ENCODE assay signal across 24 cellular contexts in the genomic region with DNA sequence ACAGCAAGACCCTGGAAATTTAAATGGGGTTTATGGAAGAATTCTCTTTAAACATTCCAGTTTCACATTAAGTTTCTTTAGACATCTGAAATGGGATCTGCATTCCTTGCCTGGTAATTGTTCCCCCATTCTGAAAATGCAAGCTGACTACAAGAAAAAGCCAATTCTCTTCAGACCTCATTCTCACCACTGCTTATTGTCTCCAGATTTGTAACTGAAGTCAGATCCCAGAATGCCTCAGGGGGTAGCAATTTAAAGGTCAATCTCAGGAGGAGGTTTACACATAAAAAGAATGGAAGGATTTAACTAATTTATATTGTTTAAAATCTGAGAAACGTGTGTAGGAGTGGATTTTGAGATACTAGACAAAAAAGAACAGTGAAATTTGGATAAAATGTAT. TPM values are rescaled to one million over a fixed set of nuclear protein-coding genes. Genes with fewer than 3 reads are reported as not detected.
A peak's percentile ranks its signal among the peaks of the same experiment; 100 is the strongest.
DNase-seq lines count a peak whose midpoint lies in the region; ATAC-seq and TF ChIP-seq lines count a peak whose summit lies in the region.
"Had no signal": no experiment of that assay in that cellular context is flagged by ENCODE, and none has a peak within 500 bp of the region (broad histone marks: within the 10 kb centered on the region; RNA-seq: fewer than 3 reads in every experiment).

No MANE protein-coding gene starts in this region.

- H3K4me1 Mint-ChIP-seq in activated CD8-positive, alpha-beta memory T cell treated with anti-CD3 and anti-CD28 coated beads, Interleukin-2, amount 10 ng/mL, durations not matched to agents 7 days and 5 days = no peaks in the 10 kb centered on the region
- H3K4me1 Mint-ChIP-seq: activated naive CD8-positive, alpha-beta T cell treated with anti-CD3 and anti-CD28 coated beads, Interleukin-2, amount 10 ng/mL, durations not matched to agents 7 days and 5 days; immature natural killer cell had no signal

- H3K79me1 ChIP-seq in neuronal stem cell (ENCODE audit: low read depth, low read length) = no peaks in the 10 kb centered on the region

- peaks cover 5% of the 10 kb centered on the region for H3K27me3 Mint-ChIP-seq in activated CD8-positive, alpha-beta memory T cell treated with anti-CD3 and anti-CD28 coated beads, Interleukin-2, amount 10 ng/mL, durations not matched to agents 7 days and 5 days
- H3K27me3 Mint-ChIP-seq: activated naive CD8-positive, alpha-beta T cell treated with anti-CD3 and anti-CD28 coated beads, Interleukin-2, amount 10 ng/mL, durations not matched to agents 7 days and 5 days had no signal

- 0 out of 4 replicates have a peak, but pooled peaks of 1 of the 2 experiments have one; percentile 7 for TF ChIP-seq EP300 in SK-N-SH (IDR thresholded peaks at IDR 0.05; ENCODE audit: borderline replicate concordance in 1 of 2, low read depth in 1 of 2, low read length in 1 of 2)

- H3K4me1 ChIP-seq in SK-N-SH (ENCODE audit: control insufficient read depth in 1 of 2, insufficient read depth in 2 of 2, low read depth in 1 of 2, low read length in 1 of 2) (peaks cover 0 to 28% of the 10 kb centered on the region in 2 experiments; a peak in 3 of 4 replicates), neuronal stem cell (ENCODE audit: control insufficient read depth in 2 of 2, insufficient read depth in 1 of 2, low read depth in 1 of 2, low read length in 2 of 2) (peaks cover 0 to 13% of the 10 kb centered on the region in 2 donors)
- H3K4me1 ChIP-seq: parathyroid adenoma had no signal

- H4K20me1 ChIP-seq in SK-N-SH (ENCODE audit: insufficient read depth) = no peaks in the 10 kb centered on the region

- no peak overlapping the region for H2BK120ac ChIP-seq in neuronal stem cell (ENCODE audit: low read depth, low read length)

- DNase-seq in AG10803 (ENCODE audit: low read depth) (peak; percentile 52), SK-N-SH (no peak), fibroblast of mammary gland (ENCODE audit: low read depth) (peak; percentile 50), neuronal stem cell (ENCODE audit: low spot score) (peak; percentile 20), SHP77 (lab: John Stamatoyannopoulos, UW) (no peak), GDM1 (lab: John Stamatoyannopoulos, UW) (no peak)
- no peak for DNase-seq in activated CD8-positive, alpha-beta memory T cell treated with anti-CD3 and anti-CD28 coated beads, Interleukin-2, amount 10 ng/mL, durations not matched to agents 7 days and 5 days
- DNase-seq: activated CD8-positive, alpha-beta memory T cell treated with anti-CD3 and anti-CD28 coated beads for 24 hours; activated naive CD8-positive, alpha-beta T cell treated with anti-CD3 and anti-CD28 coated beads, Interleukin-2, amount 10 ng/mL, durations not matched to agents 7 days and 5 days; C1 segment of cervical spinal cord; heart left ventricle; immature natural killer cell; NCI-H69; OCI-M1; SIG-M5; stimulated activated CD4-positive, alpha-beta T cell treated with anti-CD3 and anti-CD28 coated beads, Interleukin-1b, Interleukin-23, amount 100 ng/mL, for 48 hours; stimulated activated naive CD4-positive, alpha-beta T cell; trophoblast cell had no signal

- H3K36me3 Mint-ChIP-seq in activated CD8-positive, alpha-beta memory T cell treated with anti-CD3 and anti-CD28 coated beads, Interleukin-2, amount 10 ng/mL, durations not matched to agents 7 days and 5 days = no peaks in the 10 kb centered on the region
- H3K36me3 Mint-ChIP-seq: activated naive CD8-positive, alpha-beta T cell treated with anti-CD3 and anti-CD28 coated beads, Interleukin-2, amount 10 ng/mL, durations not matched to agents 7 days and 5 days; immature natural killer cell had no signal

- H3K4ac ChIP-seq in neuronal stem cell (ENCODE audit: low read length) = no peak overlapping the region

- H3K79me2 ChIP-seq in SK-N-SH (ENCODE audit: insufficient read depth) = no peaks in the 10 kb centered on the region
- H3K79me2 ChIP-seq: parathyroid adenoma had no signal

- no peak overlapping the region for H2AK5ac ChIP-seq in neuronal stem cell (ENCODE audit: low read depth, low read length)

- H4K91ac ChIP-seq in neuronal stem cell (ENCODE audit: low read depth, low read length, poor library complexity) = no peak overlapping the region

- peak overlapping the region; percentile 84 to 85 for H3K27ac ChIP-seq in SK-N-SH (ENCODE audit: low read depth in 2 of 2, low read length in 1 of 2)
- no peak overlapping the region for H3K27ac ChIP-seq in neuronal stem cell (replicated peaks; ENCODE audit: low read length)
- H3K27ac ChIP-seq: parathyroid adenoma had no signal

- H3K4me3 ChIP-seq in AG10803 (ENCODE audit: low read length) = no peak overlapping the region
- H3K4me3 ChIP-seq in SK-N-SH (ENCODE audit: low read depth in 2 of 2, low read length in 1 of 2) = no peak overlapping the region
- H3K4me3 ChIP-seq in fibroblast of mammary gland (ENCODE audit: control insufficient read depth, low read depth, low read length) = no peak overlapping the region
- no peak overlapping the region for H3K4me3 ChIP-seq in neuronal stem cell (ENCODE audit: low read length in 2 of 2)
- H3K4me3 ChIP-seq: heart left ventricle, K562 had no signal

- POLR2A ChIA-PET in SK-N-SH (lab: Yijun Ruan, JAX) = no interaction called here

- no peak for ATAC-seq in HG03196 (IDR thresholded peaks at IDR 0.05; ENCODE audit: unreplicated experiment)
- ATAC-seq in activated CD8-positive, alpha-beta memory T cell treated with anti-CD3 and anti-CD28 coated beads, Interleukin-2, amount 10 ng/mL, durations not matched to agents 7 days and 5 days = no peak
- ATAC-seq: K562 had no signal

- H3K14ac ChIP-seq in neuronal stem cell (ENCODE audit: low read length) = no peak overlapping the region

- H3K27me3 ChIP-seq in SK-N-SH (ENCODE audit: insufficient read depth) = no peaks in the 10 kb centered on the region
- H3K27me3 ChIP-seq in neuronal stem cell (ENCODE audit: control insufficient read depth in 3 of 3, insufficient read depth in 3 of 3, low read depth in 1 of 3, low read length in 3 of 3) = no peaks in the 10 kb centered on the region
- H3K27me3 ChIP-seq: heart left ventricle had no signal

- H3K9me3 ChIP-seq in SK-N-SH = no peaks in the 10 kb centered on the region
- H3K9me3 ChIP-seq in neuronal stem cell (replicated peaks in 1 of 2; ENCODE audit: control insufficient read depth in 2 of 2, insufficient read depth in 1 of 2, low read depth in 1 of 2, low read length in 2 of 2) = no peaks in the 10 kb centered on the region
- H3K9me3 ChIP-seq: heart left ventricle had no signal

- H2BK12ac ChIP-seq in neuronal stem cell (ENCODE audit: low read length) = no peak overlapping the region

- H3K36me3 ChIP-seq in SK-N-SH (replicated peaks in 1 of 2; ENCODE audit: control insufficient read depth in 1 of 2, insufficient read depth in 2 of 2, low read length in 1 of 2) (peaks cover 23 to 28% of the 10 kb centered on the region in 2 experiments), neuronal stem cell (replicated peaks in 1 of 2; ENCODE audit: control insufficient read depth in 2 of 2, insufficient read depth in 2 of 2, low read length in 2 of 2) (no peaks in the 10 kb centered on the region)

- no peaks in the 10 kb centered on the region for H3K9me3 Mint-ChIP-seq in activated CD8-positive, alpha-beta memory T cell treated with anti-CD3 and anti-CD28 coated beads, Interleukin-2, amount 10 ng/mL, durations not matched to agents 7 days and 5 days (ENCODE audit: low read depth)
- H3K9me3 Mint-ChIP-seq: activated naive CD8-positive, alpha-beta T cell treated with anti-CD3 and anti-CD28 coated beads, Interleukin-2, amount 10 ng/mL, durations not matched to agents 7 days and 5 days; activated T-helper 1 cell treated with anti-CD3 and anti-CD28 coated beads, Interleukin-12 subunit alpha, Interleukin-12 subunit beta, Interleukin-2, Interleukin-4 antibody, amounts not matched to agents 30 ng/mL and 10 ng/mL and 1 ng/mL, durations not matched to agents 14 hours and 24 hours and 36 hours had no signal

- H3F3A ChIP-seq in SK-N-SH (replicated peaks; ENCODE audit: insufficient read depth) = peaks cover 71% of the 10 kb centered on the region

- H3K4me3 Mint-ChIP-seq in activated CD8-positive, alpha-beta memory T cell treated with anti-CD3 and anti-CD28 coated beads, Interleukin-2, amount 10 ng/mL, durations not matched to agents 7 days and 5 days = no peak overlapping the region
- H3K4me3 Mint-ChIP-seq: activated naive CD8-positive, alpha-beta T cell treated with anti-CD3 and anti-CD28 coated beads, Interleukin-2, amount 10 ng/mL, durations not matched to agents 7 days and 5 days; activated T-helper 1 cell treated with anti-CD3 and anti-CD28 coated beads, Interleukin-12 subunit alpha, Interleukin-12 subunit beta, Interleukin-2, Interleukin-4 antibody, amounts not matched to agents 30 ng/mL and 10 ng/mL and 1 ng/mL, durations not matched to agents 14 hours and 24 hours and 36 hours; immature natural killer cell had no signal

- 73% methylated on average over 1 of the region's 1 CpG for WGBS in SK-N-SH (ENCODE audit: low lambda C conversion rate)
- no CpG with 5 or more reads among the region's 1 CpG for WGBS in neuronal stem cell (ENCODE audit: extremely low coverage in 2 of 2, insufficient read length in 2 of 2, insufficient replicate concordance in 1 of 2), 2 donors

- CTCF ChIA-PET in SK-N-SH (lab: Yijun Ruan, JAX) = no interaction called here
- CTCF ChIA-PET in activated CD8-positive, alpha-beta memory T cell treated with anti-CD3 and anti-CD28 coated beads, Interleukin-2, amount 10 ng/mL, durations not matched to agents 7 days and 5 days (lab: Charles Lee) = no interaction called here

- H3K27ac Mint-ChIP-seq in activated CD8-positive, alpha-beta memory T cell treated with anti-CD3 and anti-CD28 coated beads, Interleukin-2, amount 10 ng/mL, durations not matched to agents 7 days and 5 days = no peak overlapping the region
- H3K27ac Mint-ChIP-seq: activated naive CD8-positive, alpha-beta T cell treated with anti-CD3 and anti-CD28 coated beads, Interleukin-2, amount 10 ng/mL, durations not matched to agents 7 days and 5 days; activated T-helper 1 cell treated with anti-CD3 and anti-CD28 coated beads, Interleukin-12 subunit alpha, Interleukin-12 subunit beta, Interleukin-2, Interleukin-4 antibody, amounts not matched to agents 30 ng/mL and 10 ng/mL and 1 ng/mL, durations not matched to agents 14 hours and 24 hours and 36 hours; immature natural killer cell had no signal

- no peak overlapping the region for H2BK15ac ChIP-seq in neuronal stem cell (ENCODE audit: low read length)

- no peaks in the 10 kb centered on the region for H3K9me2 ChIP-seq in SK-N-SH

- no peak overlapping the region for H4K8ac ChIP-seq in neuronal stem cell (ENCODE audit: low read depth, low read length)

- no peak overlapping the region for H2BK5ac ChIP-seq in neuronal stem cell (ENCODE audit: low read length)

- no peak overlapping the region for H3K18ac ChIP-seq in neuronal stem cell (ENCODE audit: low read length)

- TF ChIP-seq CTCF in AG10803 (conservative IDR thresholded peaks at IDR 0.05; ENCODE audit: low read length) (no peak), SK-N-SH (IDR thresholded peaks at IDR 0.05) (no peak), fibroblast of mammary gland (conservative IDR thresholded peaks at IDR 0.05; ENCODE audit: control insufficient read depth, insufficient read depth, low read depth, low read length) (no peak)

- H2AFZ ChIP-seq in SK-N-SH (ENCODE audit: low read depth) (no peak overlapping the region), neuronal stem cell (ENCODE audit: low read length) (peak overlapping the region; percentile 57)
- H2AFZ ChIP-seq: parathyroid adenoma had no signal

- no peak overlapping the region for H3K23ac ChIP-seq in neuronal stem cell (ENCODE audit: low read depth, low read length, poor library complexity)

- no peak for TF ChIP-seq RAD21 in SK-N-SH (IDR thresholded peaks at IDR 0.05; ENCODE audit: low read length)

- no peak overlapping the region; the same call in 1 of the 2 replicates for H3K9ac ChIP-seq in SK-N-SH
- no peak overlapping the region for H3K9ac ChIP-seq in neuronal stem cell (ENCODE audit: low read depth, low read length, poor library complexity)
- H3K9ac ChIP-seq: parathyroid adenoma had no signal

- no peak overlapping the region for H3K4me2 ChIP-seq in SK-N-SH
- H3K4me2 ChIP-seq in neuronal stem cell (ENCODE audit: insufficient read depth, low read length, poor library complexity, severe bottlenecking) = no peak overlapping the region

RNA-seq across cellular contexts. Expression of gene COL3A1, which starts 41.2 kb away (rescaled TPM):
- 900 and 987 TPM in 2 replicates for polyA plus RNA-seq in SK-N-SH (2012; rRNA removed)
- polyA plus RNA-seq in SK-N-SH (2012; cell fraction: cytosol; rRNA removed) = 795 and 912 TPM in 2 replicates
- polyA plus RNA-seq in SK-N-SH (2012; cell fraction: nucleus; rRNA removed) = 770 and 1,016 TPM in 2 replicates
- polyA plus RNA-seq in neuronal stem cell (2013, experiment 1 of 2) = 0.06 TPM
- polyA plus RNA-seq in neuronal stem cell (2013, experiment 2 of 2) = 0.11 TPM
- total RNA-seq in activated CD8-positive, alpha-beta memory T cell treated with anti-CD3 and anti-CD28 coated beads, Interleukin-2, amount 10 ng/mL, durations not matched to agents 7 days and 5 days = under 1 TPM in 1 of 2 experiments, not detected in 1; 0.23 TPM
- total RNA-seq: activated naive CD8-positive, alpha-beta T cell treated with anti-CD3 and anti-CD28 coated beads, Interleukin-2, amount 10 ng/mL, durations not matched to agents 7 days and 5 days; dermis microvascular lymphatic vessel endothelial cell; T-helper 2 cell treated with Interferon-gamma antibody and Interleukin-4, amounts not matched to agents 100 ng/mL and 5 ng/mL, for 36 hours had no signal
- polyA plus RNA-seq: immature natural killer cell had no signal

Comparison
In these comparisons a context has a peak if more than half of its experiments do, and no peak if none do; other contexts are left out.
1. DNase-seq: peak in AG10803 (single experiment), fibroblast of mammary gland (single experiment) and neuronal stem cell (single experiment); none in SK-N-SH (single experiment), SHP77 (0 of 2), activated CD8-positive, alpha-beta memory T cell treated with anti-CD3 and anti-CD28 coated beads, Interleukin-2, amount 10 ng/mL, durations not matched to agents 7 days and 5 days (single experiment) and GDM1 (single experiment).